In genomic region chr4:137531951-137532868, GRCh38 we compare ENCODE assay signal across 9 cellular contexts. TPM values are rescaled to one million over a fixed set of nuclear protein-coding genes. Genes with fewer than 3 reads are reported as not detected.
DNase-seq lines count a peak whose midpoint lies in the region; ATAC-seq and TF ChIP-seq lines count a peak whose summit lies in the region.
"Had no signal": no experiment of that assay in that cellular context is flagged by ENCODE, and none has a peak within 500 bp of the region (broad histone marks: within the 10 kb centered on the region; RNA-seq: fewer than 3 reads in every experiment).

A gene with protein sequence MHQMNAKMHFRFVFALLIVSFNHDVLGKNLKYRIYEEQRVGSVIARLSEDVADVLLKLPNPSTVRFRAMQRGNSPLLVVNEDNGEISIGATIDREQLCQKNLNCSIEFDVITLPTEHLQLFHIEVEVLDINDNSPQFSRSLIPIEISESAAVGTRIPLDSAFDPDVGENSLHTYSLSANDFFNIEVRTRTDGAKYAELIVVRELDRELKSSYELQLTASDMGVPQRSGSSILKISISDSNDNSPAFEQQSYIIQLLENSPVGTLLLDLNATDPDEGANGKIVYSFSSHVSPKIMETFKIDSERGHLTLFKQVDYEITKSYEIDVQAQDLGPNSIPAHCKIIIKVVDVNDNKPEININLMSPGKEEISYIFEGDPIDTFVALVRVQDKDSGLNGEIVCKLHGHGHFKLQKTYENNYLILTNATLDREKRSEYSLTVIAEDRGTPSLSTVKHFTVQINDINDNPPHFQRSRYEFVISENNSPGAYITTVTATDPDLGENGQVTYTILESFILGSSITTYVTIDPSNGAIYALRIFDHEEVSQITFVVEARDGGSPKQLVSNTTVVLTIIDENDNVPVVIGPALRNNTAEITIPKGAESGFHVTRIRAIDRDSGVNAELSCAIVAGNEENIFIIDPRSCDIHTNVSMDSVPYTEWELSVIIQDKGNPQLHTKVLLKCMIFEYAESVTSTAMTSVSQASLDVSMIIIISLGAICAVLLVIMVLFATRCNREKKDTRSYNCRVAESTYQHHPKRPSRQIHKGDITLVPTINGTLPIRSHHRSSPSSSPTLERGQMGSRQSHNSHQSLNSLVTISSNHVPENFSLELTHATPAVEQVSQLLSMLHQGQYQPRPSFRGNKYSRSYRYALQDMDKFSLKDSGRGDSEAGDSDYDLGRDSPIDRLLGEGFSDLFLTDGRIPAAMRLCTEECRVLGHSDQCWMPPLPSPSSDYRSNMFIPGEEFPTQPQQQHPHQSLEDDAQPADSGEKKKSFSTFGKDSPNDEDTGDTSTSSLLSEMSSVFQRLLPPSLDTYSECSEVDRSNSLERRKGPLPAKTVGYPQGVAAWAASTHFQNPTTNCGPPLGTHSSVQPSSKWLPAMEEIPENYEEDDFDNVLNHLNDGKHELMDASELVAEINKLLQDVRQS (minus strand): TSS chr4:137532494. CDS start chr4:137532088, 406 bp downstream.

- H3K9ac ChIP-seq in rectal smooth muscle tissue (ENCODE audit: low read length) = no peak within 1 kb of the TSS

- intact Hi-C loops in ascending aorta (cut with DNase I) (loop anchor here (2.0 to 10.0 kb wide), 8 partner anchors 21 to 710 kb away; partner anchors contain the start of gene SLC7A11), CD14-positive monocyte (cut with micrococcal nuclease) (no loop called here)

- DNase-seq in DMS153 treated with DMSO at 0.1 percent for 48 hours (lab: John Stamatoyannopoulos, UW; ENCODE audit: unreplicated experiment) (peak; percentile 47), NCI-H1436 treated with DMSO at 0.1 percent for 48 hours (lab: John Stamatoyannopoulos, UW) (peak; percentile 4), ascending aorta (ENCODE audit: low spot score in 2 of 2) (peak; percentile 62 to 96), hepatocyte (ENCODE audit: low spot score) (peak; percentile 89), CD14-positive monocyte (ENCODE audit: low spot score) (no peak)
- DNase-seq in activated CD8-positive, alpha-beta memory T cell treated with anti-CD3 and anti-CD28 coated beads, Interleukin-2, amount 50 U/mL, for 4 hours = no peak
- DNase-seq: activated B cell treated with CpG ODN at 0.5 μM for 24 hours had no signal

- peaks cover 21% of the 10 kb centered on the region for H4K20me1 ChIP-seq in hepatocyte (ENCODE audit: insufficient read depth, poor library complexity, severe bottlenecking)

- H3K27ac ChIP-seq in ascending aorta (peak within 1 kb of the TSS; percentile 82 to 88), hepatocyte (peak within 1 kb of the TSS; percentile 91), rectal smooth muscle tissue (ENCODE audit: low read depth, low read length) (peak within 1 kb of the TSS; percentile 85)

- peaks cover 46% of the 10 kb centered on the region for H3K79me2 ChIP-seq in hepatocyte

- H3K4me1 Mint-ChIP-seq in CD14-positive monocyte = no peaks in the 10 kb centered on the region
- H3K4me1 Mint-ChIP-seq: activated B cell treated with CpG ODN at 0.5 μM for 24 hours had no signal

- under 1% methylated on average over 25 of the region's 28 CpGs for WGBS in hepatocyte (ENCODE audit: low lambda C conversion rate, missing lambda C conversion rate)

- H3K9me3 Mint-ChIP-seq in CD14-positive monocyte = peaks cover 0 to 2% (median 0%) of the 10 kb centered on the region in 7 donors
- H3K9me3 Mint-ChIP-seq: activated B cell treated with CpG ODN at 0.5 μM for 24 hours had no signal

- H3K4me3 ChIP-seq in ascending aorta = peak within 1 kb of the TSS; percentile 73 to 74
- H3K4me3 ChIP-seq in hepatocyte = peak within 1 kb of the TSS; percentile 53
- peak within 1 kb of the TSS; percentile 66 for H3K4me3 ChIP-seq in rectal smooth muscle tissue (ENCODE audit: low read length)

- H3K27me3 ChIP-seq in ascending aorta (no peaks in the 10 kb centered on the region), hepatocyte (no peaks in the 10 kb centered on the region), rectal smooth muscle tissue (ENCODE audit: control insufficient read depth, insufficient read depth, low read length) (no peaks in the 10 kb centered on the region)

- H3K27me3 Mint-ChIP-seq in CD14-positive monocyte (ENCODE audit: low read depth in 3 of 3) = no peaks in the 10 kb centered on the region
- H3K27me3 Mint-ChIP-seq: activated B cell treated with CpG ODN at 0.5 μM for 24 hours had no signal

- H3K4me1 ChIP-seq in ascending aorta (peaks cover 0 to 4% of the 10 kb centered on the region in 2 donors), hepatocyte (ENCODE audit: insufficient read depth) (no peaks in the 10 kb centered on the region), rectal smooth muscle tissue (ENCODE audit: control insufficient read depth, insufficient read depth, low read length) (no peaks in the 10 kb centered on the region)

- H3K9me3 ChIP-seq in ascending aorta = no peaks in the 10 kb centered on the region
- H3K9me3 ChIP-seq in hepatocyte (ENCODE audit: low read depth) = no peaks in the 10 kb centered on the region

- H3K36me3 ChIP-seq in ascending aorta = no peaks in the 10 kb centered on the region
- H3K36me3 ChIP-seq in hepatocyte (replicated peaks; ENCODE audit: insufficient read depth, low read depth) = no peaks in the 10 kb centered on the region
- peaks cover 5% of the 10 kb centered on the region for H3K36me3 ChIP-seq in rectal smooth muscle tissue (ENCODE audit: control insufficient read depth, insufficient read depth, low read length)

- peak within 1 kb of the TSS; percentile 74 for H3K4me2 ChIP-seq in hepatocyte

- H3K9me2 ChIP-seq in hepatocyte (replicated peaks; ENCODE audit: insufficient read depth) = no peaks in the 10 kb centered on the region

- peak within 1 kb of the TSS; percentile 37 for H2AFZ ChIP-seq in hepatocyte

- no peak for TF ChIP-seq CTCF in ascending aorta (IDR thresholded peaks at IDR 0.05)
- no peak for TF ChIP-seq CTCF in hepatocyte (IDR thresholded peaks at IDR 0.05; ENCODE audit: poor library complexity)
- TF ChIP-seq CTCF in CD14-positive monocyte (IDR thresholded peaks at IDR 0.05) = no peak

- H3K36me3 Mint-ChIP-seq in CD14-positive monocyte = no peaks in the 10 kb centered on the region

- ATAC-seq in GM21390 (IDR thresholded peaks at IDR 0.05; ENCODE audit: unreplicated experiment) = peak; percentile 65

- H3K4me3 Mint-ChIP-seq in CD14-positive monocyte = no peak within 1 kb of the TSS
- H3K4me3 Mint-ChIP-seq: activated B cell treated with CpG ODN at 0.5 μM for 24 hours had no signal

- no peak within 1 kb of the TSS for H3K27ac Mint-ChIP-seq in CD14-positive monocyte
- H3K27ac Mint-ChIP-seq: activated B cell treated with CpG ODN at 0.5 μM for 24 hours had no signal

RNA-seq across cellular contexts. Expression of the gene that starts here (rescaled TPM):
- total RNA-seq in ascending aorta = 31.6 TPM
- 70.9 and 73.4 TPM in 2 replicates for total RNA-seq in hepatocyte
- polyA plus RNA-seq in hepatocyte = 15.1 and 17.2 TPM in 2 replicates
- not detected for polyA plus RNA-seq in CD14-positive monocyte
- total RNA-seq: activated B cell treated with CpG ODN at 0.5 μM for 24 hours had no signal

Comparison
In these comparisons a context has a peak if more than half of its experiments do, and no peak if none do; other contexts are left out.
1. RNA of the gene that starts here (polyA plus RNA-seq): 15.1 to 17.2 TPM in hepatocyte; not detected in CD14-positive monocyte; every median in the first group is over 10 times any median in the second.
2. DNase-seq: peak in DMS153 treated with DMSO at 0.1 percent for 48 hours (single experiment), NCI-H1436 treated with DMSO at 0.1 percent for 48 hours (single experiment), ascending aorta (2 of 2) and hepatocyte (single experiment); none in CD14-positive monocyte (single experiment) and activated CD8-positive, alpha-beta memory T cell treated with anti-CD3 and anti-CD28 coated beads, Interleukin-2, amount 50 U/mL, for 4 hours (single experiment).
3. Peak in every context shown above with its lines, with median percentiles within 50 percentile points of each other: H3K27ac ChIP-seq and H3K4me3 ChIP-seq.